ENCODE assay signal across 7 cellular contexts in genomic region chr1:146443871-146444222, GRCh38.
DNase-seq lines count a peak whose midpoint lies in the region; ATAC-seq and TF ChIP-seq lines count a peak whose summit lies in the region.
"Not testable (repeated sequence)": the region's sequence is repeated elsewhere in the genome, so short reads cannot be mapped to it uniquely, and the experiment has no call there.

No MANE protein-coding gene starts in this region.

- H3K4me3 Mint-ChIP-seq in H9, result peak overlapping the region in 1 of 2 experiments; percentile 51; a peak in 2 of 5 replicates
- not testable (repeated sequence) for H3K4me3 Mint-ChIP-seq in natural killer cell treated with Interleukin-12 subunit alpha and Interleukin-12 subunit beta and Interleukin-15 and Interleukin-18, amount 100 ng/mL, for 72 hours

- H3K27me3 ChIP-seq in H9 (ENCODE audit: insufficient read depth, low read length); dorsolateral prefrontal cortex; right cardiac atrium (ENCODE audit: control insufficient read depth, insufficient read depth): not testable (repeated sequence)

- not testable (repeated sequence) for H2BK12ac ChIP-seq in H9 (ENCODE audit: insufficient read length, low read depth, low read length)

- H3K4me1 Mint-ChIP-seq in H9; natural killer cell treated with Interleukin-12 subunit alpha and Interleukin-12 subunit beta and Interleukin-15 and Interleukin-18, amount 100 ng/mL, for 72 hours (ENCODE audit: low read depth in 2 of 2): not testable (repeated sequence)

- H3K23me2 ChIP-seq in H9 (ENCODE audit: insufficient read length, low read depth, low read length, poor library complexity, severe bottlenecking), result not testable (repeated sequence)

- peak overlapping the region in 52 of 59 donors; percentile 11 to 68 (median 47) for H3K4me3 ChIP-seq in dorsolateral prefrontal cortex
- not testable (repeated sequence) for H3K4me3 ChIP-seq in right cardiac atrium (ENCODE audit: low read length)

- H3K4me1 ChIP-seq in H9 (ENCODE audit: insufficient read depth, low read length); right cardiac atrium (ENCODE audit: control insufficient read depth, insufficient read depth, low read length): not testable (repeated sequence)

- not testable (repeated sequence) for H3K9ac ChIP-seq in H9 (ENCODE audit: extremely low read depth, insufficient read length, low read length)

- not testable (repeated sequence) for H2BK15ac ChIP-seq in H9 (ENCODE audit: low read depth, low read length)

- H2BK20ac ChIP-seq in H9 (ENCODE audit: low read depth, low read length, poor library complexity, severe bottlenecking), result not testable (repeated sequence)

- not testable (repeated sequence) for H3K36me3 Mint-ChIP-seq in H9 (ENCODE audit: insufficient read depth in 1 of 3, low read depth in 3 of 3); natural killer cell treated with Interleukin-12 subunit alpha and Interleukin-12 subunit beta and Interleukin-15 and Interleukin-18, amount 100 ng/mL, for 72 hours

- not testable (repeated sequence) for H4K20me1 ChIP-seq in H9 (ENCODE audit: control insufficient read depth, insufficient read depth, insufficient read length)

- no CpG with 5 or more reads among the region's 23 CpGs for WGBS in H9 (ENCODE audit: extremely low coverage, insufficient read length, low lambda C conversion rate)
- WGBS in right cardiac atrium, result under 1% methylated on average over 18 of the region's 23 CpGs

- not testable (repeated sequence) for H3K27ac Mint-ChIP-seq in H9; natural killer cell treated with Interleukin-12 subunit alpha and Interleukin-12 subunit beta and Interleukin-15 and Interleukin-18, amount 100 ng/mL, for 72 hours

- not testable (repeated sequence) for H4K91ac ChIP-seq in H9 (ENCODE audit: insufficient read length, low read depth, low read length)

- H3K4me2 ChIP-seq in H9 (ENCODE audit: insufficient read depth, insufficient read length, low read length), result not testable (repeated sequence)

- DNase-seq in H9, result peak; percentile 33
- DNase-seq in T-helper 1 cell, result peak in 3 of 5 donors; percentile 3 to 23 (median 4)
- DNase-seq in activated effector memory CD4-positive, alpha-beta T cell treated with anti-CD3 and anti-CD28 coated beads, Interleukin-2, amount 50 U/mL, for 16 hours, result peak; percentile 71
- peak in 6 of 10 donors; percentile 4 to 54 (median 30) for DNase-seq in dorsolateral prefrontal cortex
- peak; percentile 22 to 62 (median 49) for DNase-seq in right cardiac atrium
- DNase-seq in natural killer cell treated with Interleukin-12 subunit alpha and Interleukin-12 subunit beta and Interleukin-15 and Interleukin-18, amount 100 ng/mL, for 72 hours (ENCODE audit: low spot score), result peak; percentile 62
- DNase-seq in stimulated activated CD4-positive, alpha-beta T cell treated with anti-CD3 and anti-CD28 coated beads, Interleukin-4, amount 100 ng/mL, for 4 hours, result peak; percentile 11 to 16

- not testable (repeated sequence) for H3K27ac ChIP-seq in H9 (ENCODE audit: insufficient read length, low read depth, low read length); dorsolateral prefrontal cortex; right cardiac atrium (ENCODE audit: low read length)

- not testable (repeated sequence) for H3K18ac ChIP-seq in H9 (ENCODE audit: insufficient read length, low read depth, low read length)

- H3K14ac ChIP-seq in H9 (ENCODE audit: insufficient read depth, low read length), result not testable (repeated sequence)

- H3K9me3 Mint-ChIP-seq in H9; natural killer cell treated with Interleukin-12 subunit alpha and Interleukin-12 subunit beta and Interleukin-15 and Interleukin-18, amount 100 ng/mL, for 72 hours: not testable (repeated sequence)

- not testable (repeated sequence) for H3K23ac ChIP-seq in H9 (ENCODE audit: insufficient read length, low read depth, low read length)

- intact Hi-C loops in dorsolateral prefrontal cortex (cut with DNase I); right cardiac atrium (cut with DNase I): not testable (repeated sequence)

- not testable (repeated sequence) for H3K4ac ChIP-seq in H9 (ENCODE audit: low read depth, low read length)

- TF ChIP-seq CTCF in H9 (conservative IDR thresholded peaks at IDR 0.05) (peak; percentile 20; the same call in 1 of the 3 replicates), dorsolateral prefrontal cortex (IDR thresholded peaks at IDR 0.05 in 54 of 56, conservative IDR thresholded peaks at IDR 0.05 in 2 of 56; ENCODE audit: low read depth in 1 of 56, partially characterized antibody in 56 of 56) (peak in 11 of 56 donors; percentile 6 to 24 (median 13))

- H3K27me3 Mint-ChIP-seq in H9 (ENCODE audit: low read depth); natural killer cell treated with Interleukin-12 subunit alpha and Interleukin-12 subunit beta and Interleukin-15 and Interleukin-18, amount 100 ng/mL, for 72 hours: not testable (repeated sequence)

- H3K56ac ChIP-seq in H9 (ENCODE audit: insufficient read length, low read depth, low read length), result not testable (repeated sequence)

- H2AFZ ChIP-seq in H9 (ENCODE audit: low read length), result not testable (repeated sequence)

- not testable (repeated sequence) for H3T11ph ChIP-seq in H9 (ENCODE audit: low read length)

- not testable (repeated sequence) for H3K79me2 ChIP-seq in H9 (ENCODE audit: insufficient read depth, low read length)

- H3K79me1 ChIP-seq in H9 (ENCODE audit: insufficient read depth, low read depth, low read length, poor library complexity, severe bottlenecking), result not testable (repeated sequence)

- not testable (repeated sequence) for H4K5ac ChIP-seq in H9 (ENCODE audit: insufficient read length, low read depth, low read length)

- not testable (repeated sequence) for H2BK120ac ChIP-seq in H9 (ENCODE audit: low read depth, low read length, poor library complexity, severe bottlenecking)

- not testable (repeated sequence) for H2AK5ac ChIP-seq in H9 (ENCODE audit: insufficient read length, low read length)

- not testable (repeated sequence) for ATAC-seq in right cardiac atrium; natural killer cell treated with Interleukin-12 subunit alpha and Interleukin-12 subunit beta and Interleukin-15 and Interleukin-18, amount 100 ng/mL, for 72 hours

- H2BK5ac ChIP-seq in H9 (ENCODE audit: insufficient read length, low read length), result not testable (repeated sequence)

- not testable (repeated sequence) for H4K8ac ChIP-seq in H9 (replicated peaks; ENCODE audit: insufficient read length, low read depth, low read length)

- H3K9me3 ChIP-seq in H9 (ENCODE audit: control insufficient read depth, low read depth, low read length); right cardiac atrium (ENCODE audit: control insufficient read depth, low read length): not testable (repeated sequence)

Comparison
In these comparisons a context has a peak if more than half of its experiments do, and no peak if none do; other contexts are left out.
1. DNase-seq: peak in every context shown above with its lines; median percentile 71 in activated effector memory CD4-positive, alpha-beta T cell treated with anti-CD3 and anti-CD28 coated beads, Interleukin-2, amount 50 U/mL, for 16 hours; 62 in natural killer cell treated with Interleukin-12 subunit alpha and Interleukin-12 subunit beta and Interleukin-15 and Interleukin-18, amount 100 ng/mL, for 72 hours; 49 in right cardiac atrium; 33 in H9; 30 in dorsolateral prefrontal cortex; 14 in stimulated activated CD4-positive, alpha-beta T cell treated with anti-CD3 and anti-CD28 coated beads, Interleukin-4, amount 100 ng/mL, for 4 hours; 4 in T-helper 1 cell.